8 cellular contexts compared by ENCODE assay signal in genomic region chr1:149887456-149888159, GRCh38. TPM values are rescaled to one million over a fixed set of nuclear protein-coding genes. Genes with fewer than 3 reads are reported as not detected.
DNase-seq lines count a peak whose midpoint lies in the region; ATAC-seq and TF ChIP-seq lines count a peak whose summit lies in the region.

No MANE protein-coding gene starts in this region.

- CTCF ChIA-PET in AG04450 (lab: Charles Lee), result interaction anchor here (0.8 to 2.1 kb wide), 9 partner anchors 38 to 300 kb away, joined by 3 to 9 read pairs (median 3); no protein-coding TSS in a partner anchor

- peak overlapping the region; percentile 77 for H3K4me3 ChIP-seq in AG04450 (ENCODE audit: low read depth, low read length)
- H3K4me3 ChIP-seq in WI38 (ENCODE audit: low read depth, low read length), result peak overlapping the region; percentile 61

- peak; percentile 41 for ATAC-seq in GM18873 (IDR thresholded peaks at IDR 0.05; ENCODE audit: low FRiP score, unreplicated experiment)
- peak; percentile 45 for ATAC-seq in HG03135 (IDR thresholded peaks at IDR 0.05; ENCODE audit: unreplicated experiment)

- POLR2A ChIA-PET in AG04450 (lab: Yijun Ruan, JAX), result interaction anchor here (0.7 to 4.4 kb wide), 22 partner anchors 9 to 1394 kb away, joined by 3 to 38 read pairs (median 7); partner anchors contain the start of genes BOLA1, MTMR11, OTUD7B and PLEKHO1

- peak; percentile 98 for DNase-seq in AG04450 (ENCODE audit: low read depth, low spot score)
- DNase-seq in NCI-H2196 treated with DMSO at 0.1 percent for 48 hours (lab: John Stamatoyannopoulos, UW; ENCODE audit: unreplicated experiment), result peak; percentile 96
- peak in 60 of 61 donors; percentile 35 to 99 (median 84) for DNase-seq in caudate nucleus (lab: John Stamatoyannopoulos, UW)
- peak; percentile 99 for DNase-seq in iris pigment epithelial cell (ENCODE audit: low read depth)
- DNase-seq in smooth muscle cell of the brain vasculature (ENCODE audit: low read depth, low spot score), result peak; percentile 90

- no peaks in the 10 kb centered on the region for H3K27me3 ChIP-seq in AG04450 (ENCODE audit: control insufficient read depth, insufficient read depth, low read length)

- peak overlapping the region; percentile 99 for H3K27ac ChIP-seq in AG04450 (ENCODE audit: low read depth, low read length)
- peak overlapping the region; percentile 99 for H3K27ac ChIP-seq in caudate nucleus (ENCODE audit: low read depth, low read length)

- H3K9me3 ChIP-seq in AG04450 (ENCODE audit: control insufficient read depth, insufficient read depth, low read length), result no peaks in the 10 kb centered on the region; the same call in 1 of the 2 replicates

- TF ChIP-seq CTCF in AG04450 (IDR thresholded peaks at IDR 0.05; ENCODE audit: low read depth, low read length) (no peak), WI38 (IDR thresholded peaks at IDR 0.05; ENCODE audit: low read depth, low read length) (no peak)

RNA-seq across cellular contexts. Expression of gene BOLA1, which starts 11.8 kb away (rescaled TPM):
- 10.1 and 11.8 TPM in 2 replicates for polyA plus RNA-seq in AG04450 (2011; rRNA removed)
- 0.69 and 1.5 TPM in 2 replicates for polyA minus RNA-seq in AG04450 (2011; rRNA and poly(A)+ RNA removed)

RNA-seq across cellular contexts. Expression of gene SV2A, which starts 30.0 kb away (rescaled TPM):
- 25.8 and 27.3 TPM in 2 replicates for polyA plus RNA-seq in AG04450 (2011; rRNA removed)
- 48.2 and 54.4 TPM in 2 replicates for polyA minus RNA-seq in AG04450 (2011; rRNA and poly(A)+ RNA removed)

RNA-seq across cellular contexts. Expression of gene SF3B4, which starts 40.0 kb away (rescaled TPM):
- 47.6 and 52.7 TPM in 2 replicates for polyA plus RNA-seq in AG04450 (2011; rRNA removed)
- polyA minus RNA-seq in AG04450 (2011; rRNA and poly(A)+ RNA removed), result 44.2 and 50.1 TPM in 2 replicates

RNA-seq across cellular contexts. Expression of gene MTMR11, which starts 49.1 kb away (rescaled TPM):
- 13.9 and 17.0 TPM in 2 replicates for polyA plus RNA-seq in AG04450 (2011; rRNA removed)
- polyA minus RNA-seq in AG04450 (2011; rRNA and poly(A)+ RNA removed), result 20.1 and 21.4 TPM in 2 replicates

Comparison
In these comparisons a context has a peak if more than half of its experiments do, and no peak if none do; other contexts are left out.
1. Peak in every context shown above with its lines: DNase-seq, ATAC-seq, H3K4me3 ChIP-seq and H3K27ac ChIP-seq.